11 cellular contexts compared by ENCODE assay signal in the genomic region with DNA sequence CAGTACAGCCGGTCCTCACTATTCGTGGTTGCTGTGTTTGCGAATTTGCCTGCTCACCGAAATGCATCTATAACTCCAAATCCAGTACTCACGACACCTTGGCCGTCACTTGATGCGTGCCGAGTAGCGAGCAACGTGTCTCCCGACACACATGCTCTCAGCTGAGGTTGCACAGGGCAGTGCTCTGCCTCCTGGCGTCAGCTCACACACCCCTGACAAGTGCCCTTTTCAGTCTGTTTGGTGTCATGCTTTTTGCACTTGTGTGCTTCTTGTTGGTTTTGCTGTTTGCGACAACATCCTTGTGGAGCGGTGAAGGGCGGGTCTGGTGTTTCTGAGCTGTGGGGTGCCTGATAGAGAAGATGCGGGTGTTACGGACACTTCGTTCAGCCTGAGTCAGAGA.
"Had no signal": no experiment of that assay in that cellular context is flagged by ENCODE, and none has a peak within 500 bp of the region (broad histone marks: within the 10 kb centered on the region; RNA-seq: fewer than 3 reads in every experiment).

No MANE protein-coding gene starts in this region.

- H3K4me3 ChIP-seq: heart left ventricle, ovary had no signal

- H3K27me3 ChIP-seq: foreskin keratinocyte, heart left ventricle, ovary had no signal

- H3K36me3 ChIP-seq: heart left ventricle, ovary had no signal

- H3K27ac ChIP-seq: foreskin keratinocyte, heart left ventricle, ovary had no signal

- DNase-seq: activated CD4-positive, alpha-beta memory T cell treated with anti-CD3 and anti-CD28 coated beads for 36 hours; activated CD4-positive, alpha-beta T cell treated with anti-CD3 and anti-CD28 coated beads for 1 hour; activated naive CD4-positive, alpha-beta T cell; activated naive CD8-positive, alpha-beta T cell treated with anti-CD3 and anti-CD28 coated beads, Interleukin-2, amount 50 U/mL, for 24 hours; foreskin keratinocyte; heart left ventricle; mammary epithelial cell; nephron progenitor cell; stimulated activated CD4-positive, alpha-beta T cell treated with anti-CD3 and anti-CD28 coated beads, Interleukin-4, amount 100 ng/mL, for 1 hour; stimulated activated CD8-positive, alpha-beta memory T cell treated with anti-CD3 and anti-CD28 coated beads, Interleukin-4, amount 100 ng/mL, for 48 hours had no signal

- H3K9me3 ChIP-seq: heart left ventricle, ovary had no signal
